ENCODE assay signal across 8 cellular contexts in the genomic region with DNA sequence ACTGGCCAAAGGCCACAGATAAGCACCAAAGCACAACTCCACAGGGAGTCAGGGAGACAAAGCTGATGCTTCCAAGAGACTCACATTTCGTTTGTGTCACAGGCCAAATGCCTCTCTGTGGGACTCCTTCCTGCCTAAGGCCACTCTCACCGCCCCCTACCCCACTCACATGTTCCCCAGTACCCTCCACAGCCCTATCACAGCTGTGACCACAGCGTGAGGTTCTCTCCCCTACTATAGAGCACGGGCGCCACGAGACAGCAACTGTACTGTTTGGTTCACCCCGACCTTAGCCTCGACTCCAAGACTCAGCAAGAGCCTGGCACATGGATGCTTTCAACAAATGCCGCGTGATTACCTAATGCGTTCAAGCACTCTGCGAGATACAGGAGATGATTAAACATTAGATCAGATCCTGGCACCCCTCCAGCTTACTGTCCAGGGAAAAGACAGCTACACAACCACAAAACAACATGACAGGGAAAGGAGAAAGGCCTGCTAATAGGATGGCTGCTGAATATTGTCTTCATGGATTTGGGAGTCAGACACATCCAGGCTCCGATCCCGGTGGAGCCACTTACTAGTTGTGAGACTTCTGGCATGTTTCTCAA.
DNase-seq lines count a peak whose midpoint lies in the region; ATAC-seq and TF ChIP-seq lines count a peak whose summit lies in the region.

No MANE protein-coding gene starts in this region.

- peaks cover 0 to 2% of the 10 kb centered on the region in 2 donors for H3K9me3 Mint-ChIP-seq in activated T-cell treated with anti-CD3 and anti-CD28 coated beads, Interleukin-2, amount 50 U/mL, for 72 hours

- no peak overlapping the region for H3K27ac Mint-ChIP-seq in activated T-cell treated with anti-CD3 and anti-CD28 coated beads, Interleukin-2, amount 50 U/mL, for 72 hours

- H3K4me3 Mint-ChIP-seq in activated T-cell treated with anti-CD3 and anti-CD28 coated beads, Interleukin-2, amount 50 U/mL, for 72 hours, result no peak overlapping the region

- no peaks in the 10 kb centered on the region; the same call in 1 of the 2 replicates for H3K36me3 ChIP-seq in BE2C

- H3K4me3 ChIP-seq in BE2C (ENCODE audit: low read depth, low read length), result no peak overlapping the region

- no peaks in the 10 kb centered on the region for H3K27me3 Mint-ChIP-seq in activated T-cell treated with anti-CD3 and anti-CD28 coated beads, Interleukin-2, amount 50 U/mL, for 72 hours (ENCODE audit: low read depth)

- no peaks in the 10 kb centered on the region for H3K27me3 ChIP-seq in BE2C

- peaks cover 26% of the 10 kb centered on the region for H3K4me1 ChIP-seq in BE2C

- H3K9me3 ChIP-seq in BE2C, result no peaks in the 10 kb centered on the region

- peaks cover 0 to 3% of the 10 kb centered on the region in 2 donors for H3K36me3 Mint-ChIP-seq in activated T-cell treated with anti-CD3 and anti-CD28 coated beads, Interleukin-2, amount 50 U/mL, for 72 hours (ENCODE audit: insufficient read depth in 2 of 2)

- DNase-seq in BE2C (peak; percentile 60), NCI-H1092 treated with DMSO at 0.1 percent for 48 hours (lab: John Stamatoyannopoulos, UW) (peak; percentile 90), astrocyte of the hippocampus (ENCODE audit: low read depth, low spot score) (peak; percentile 90), left kidney (ENCODE audit: low read depth, low spot score) (peak; percentile 10), middle frontal gyrus (ENCODE audit: extremely low spot score, low spot score) (no peak), D341Med (ENCODE audit: low spot score) (no peak)
- DNase-seq in activated T-cell treated with anti-CD3 and anti-CD28 coated beads, Interleukin-2, amount 50 U/mL, for 72 hours, result no peak

- no peak for ATAC-seq in GM21423 (IDR thresholded peaks at IDR 0.05; ENCODE audit: unreplicated experiment)
- ATAC-seq in activated T-cell treated with anti-CD3 and anti-CD28 coated beads, Interleukin-2, amount 50 U/mL, for 72 hours (replicated peaks in 1 of 2), result no peak

- H3K4me1 Mint-ChIP-seq in activated T-cell treated with anti-CD3 and anti-CD28 coated beads, Interleukin-2, amount 50 U/mL, for 72 hours (ENCODE audit: low read depth), result no peaks in the 10 kb centered on the region

- TF ChIP-seq CTCF in BE2C (IDR thresholded peaks at IDR 0.05; ENCODE audit: low read depth, low read length), result no peak

Comparison
In these comparisons a context has a peak if more than half of its experiments do, and no peak if none do; other contexts are left out.
1. DNase-seq: peak in BE2C (single experiment), NCI-H1092 treated with DMSO at 0.1 percent for 48 hours (single experiment), astrocyte of the hippocampus (single experiment) and left kidney (single experiment); none in middle frontal gyrus (single experiment), D341Med (single experiment) and activated T-cell treated with anti-CD3 and anti-CD28 coated beads, Interleukin-2, amount 50 U/mL, for 72 hours (0 of 2).